17 cellular contexts compared by ENCODE assay signal in genomic region chr10:67076175-67076574, GRCh38.
DNase-seq lines count a peak whose midpoint lies in the region; FAIRE-seq lines count a peak whose summit lies in the region.
"Had no signal": no experiment of that assay in that cellular context is flagged by ENCODE, and none has a peak within 500 bp of the region (broad histone marks: within the 10 kb centered on the region; RNA-seq: fewer than 3 reads in every experiment).

No MANE protein-coding gene starts in this region.

- H3K4me1 Mint-ChIP-seq in activated T-helper 1 cell treated with anti-CD3 and anti-CD28 coated beads, Interleukin-12 subunit alpha, Interleukin-12 subunit beta, Interleukin-2, Interleukin-4 antibody, amounts not matched to agents 30 ng/mL and 10 ng/mL and 1 ng/mL, durations not matched to agents 14 hours and 24 hours and 36 hours (ENCODE audit: low read depth), result no peaks in the 10 kb centered on the region

- intact Hi-C loops in activated T-helper 1 cell treated with anti-CD3 and anti-CD28 coated beads, Interleukin-12 subunit alpha, Interleukin-12 subunit beta, Interleukin-2, Interleukin-4 antibody, amounts not matched to agents 30 ng/mL and 10 ng/mL and 1 ng/mL, durations not matched to agents 14 hours and 24 hours and 36 hours (cut with micrococcal nuclease), result no loop called here

- peaks cover 1% of the 10 kb centered on the region for H3K27me3 Mint-ChIP-seq in activated T-helper 1 cell treated with anti-CD3 and anti-CD28 coated beads, Interleukin-12 subunit alpha, Interleukin-12 subunit beta, Interleukin-2, Interleukin-4 antibody, amounts not matched to agents 30 ng/mL and 10 ng/mL and 1 ng/mL, durations not matched to agents 14 hours and 24 hours and 36 hours (ENCODE audit: insufficient read depth)

- H3K9me3 Mint-ChIP-seq in activated T-helper 1 cell treated with anti-CD3 and anti-CD28 coated beads, Interleukin-12 subunit alpha, Interleukin-12 subunit beta, Interleukin-2, Interleukin-4 antibody, amounts not matched to agents 30 ng/mL and 10 ng/mL and 1 ng/mL, durations not matched to agents 14 hours and 24 hours and 36 hours, result no peaks in the 10 kb centered on the region

- FAIRE-seq in islet of Langerhans (lab: Jason Lieb, UNC), result peak; percentile 66
- FAIRE-seq: D721Med, H1 had no signal

- DNase-seq in RPMI8226 (peak; percentile 40), cerebellar cortex (ENCODE audit: low spot score) (peak; percentile 11), Kasumi-1 (lab: John Stamatoyannopoulos, UW) (no peak), mesenteric fat pad (ENCODE audit: low spot score) (no peak), NCI-H2227 (lab: John Stamatoyannopoulos, UW; ENCODE audit: unreplicated experiment) (no peak)
- no peak for DNase-seq in activated T-helper 1 cell treated with anti-CD3 and anti-CD28 coated beads, Interleukin-12 subunit alpha, Interleukin-12 subunit beta, Interleukin-2, Interleukin-4 antibody, amounts not matched to agents 30 ng/mL and 10 ng/mL and 1 ng/mL, durations not matched to agents 14 hours and 24 hours and 36 hours (ENCODE audit: low spot score)
- DNase-seq: CD8-positive, alpha-beta T cell; HFFc6; KG1; NCI-H1105; NCI-H187 treated with DMSO at 0.1 percent for 48 hours; NCI-H2171; NCI-H510A treated with DMSO at 0.1 percent for 48 hours; SHP77 treated with DMSO at 0.1 percent for 48 hours had no signal

- H3K4me3 Mint-ChIP-seq in activated T-helper 1 cell treated with anti-CD3 and anti-CD28 coated beads, Interleukin-12 subunit alpha, Interleukin-12 subunit beta, Interleukin-2, Interleukin-4 antibody, amounts not matched to agents 30 ng/mL and 10 ng/mL and 1 ng/mL, durations not matched to agents 14 hours and 24 hours and 36 hours, result no peak overlapping the region
- H3K4me3 Mint-ChIP-seq: CD8-positive, alpha-beta T cell; HFFc6 had no signal

- no peaks in the 10 kb centered on the region for H3K36me3 Mint-ChIP-seq in activated T-helper 1 cell treated with anti-CD3 and anti-CD28 coated beads, Interleukin-12 subunit alpha, Interleukin-12 subunit beta, Interleukin-2, Interleukin-4 antibody, amounts not matched to agents 30 ng/mL and 10 ng/mL and 1 ng/mL, durations not matched to agents 14 hours and 24 hours and 36 hours (ENCODE audit: low read depth)
- H3K36me3 Mint-ChIP-seq: CD8-positive, alpha-beta T cell had no signal

- H3K27ac Mint-ChIP-seq in activated T-helper 1 cell treated with anti-CD3 and anti-CD28 coated beads, Interleukin-12 subunit alpha, Interleukin-12 subunit beta, Interleukin-2, Interleukin-4 antibody, amounts not matched to agents 30 ng/mL and 10 ng/mL and 1 ng/mL, durations not matched to agents 14 hours and 24 hours and 36 hours, result no peak overlapping the region
- H3K27ac Mint-ChIP-seq: CD8-positive, alpha-beta T cell; HFFc6 had no signal

Comparison
In these comparisons a context has a peak if more than half of its experiments do, and no peak if none do; other contexts are left out.
1. DNase-seq: peak in RPMI8226 (single experiment) and cerebellar cortex (single experiment); none in Kasumi-1 (0 of 2), mesenteric fat pad (single experiment), activated T-helper 1 cell treated with anti-CD3 and anti-CD28 coated beads, Interleukin-12 subunit alpha, Interleukin-12 subunit beta, Interleukin-2, Interleukin-4 antibody, amounts not matched to agents 30 ng/mL and 10 ng/mL and 1 ng/mL, durations not matched to agents 14 hours and 24 hours and 36 hours (single experiment) and NCI-H2227 (single experiment).